In the genomic region with DNA sequence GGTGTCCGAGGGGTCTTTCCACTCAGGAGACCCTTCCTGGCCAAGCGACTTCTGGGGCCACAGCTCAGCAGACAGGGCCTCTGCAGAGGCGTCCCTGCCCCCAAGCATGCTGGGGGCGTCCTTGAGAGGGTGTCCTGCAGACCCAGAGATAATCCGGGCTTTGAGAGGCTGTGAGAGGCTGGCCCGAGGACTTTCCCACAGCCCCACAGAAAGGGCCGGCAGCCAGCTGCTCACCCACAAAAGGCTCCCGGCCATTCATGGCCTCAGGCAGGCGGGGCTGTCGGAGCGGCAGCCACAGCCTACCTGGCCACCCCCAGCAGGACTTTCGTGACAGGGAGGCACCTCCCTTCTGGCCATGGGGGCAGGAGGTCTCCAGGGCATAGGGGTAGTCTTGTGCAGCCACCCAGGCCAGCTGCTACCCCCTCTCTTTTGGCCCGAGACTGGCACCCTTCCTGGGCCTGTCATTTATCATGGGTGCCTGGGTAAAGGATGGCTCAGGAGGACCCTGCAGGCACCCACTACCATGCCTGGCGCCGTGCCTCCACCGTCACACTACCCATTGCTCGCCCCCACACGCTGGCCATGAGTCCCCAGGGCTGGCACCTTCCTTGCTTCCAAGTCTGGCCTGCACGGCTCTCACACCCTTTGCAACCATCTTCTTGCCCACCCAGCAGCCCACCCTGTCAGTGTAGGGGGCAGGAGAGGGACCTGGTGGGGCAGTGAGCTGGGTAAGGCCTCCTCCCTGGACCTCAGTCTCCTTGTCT, we compare ENCODE assay signal across 12 cellular contexts. TPM values are rescaled to one million over a fixed set of nuclear protein-coding genes. Genes with fewer than 3 reads are reported as not detected.
A peak's percentile ranks its signal among the peaks of the same experiment; 100 is the strongest.
DNase-seq lines count a peak whose midpoint lies in the region; ATAC-seq, FAIRE-seq and TF ChIP-seq lines count a peak whose summit lies in the region.
"Had no signal": no experiment of that assay in that cellular context is flagged by ENCODE, and none has a peak within 500 bp of the region (broad histone marks: within the 10 kb centered on the region; RNA-seq: fewer than 3 reads in every experiment).

No MANE protein-coding gene starts in this region.

- no peaks in the 10 kb centered on the region for H4K20me1 ChIP-seq in neural cell (ENCODE audit: insufficient read depth)

- peak overlapping the region; percentile 72 to 91; a peak in 5 of 6 replicates for H3K27ac ChIP-seq in A549
- peak overlapping the region; percentile 67 for H3K27ac ChIP-seq in KOPT-K1 (ENCODE audit: low read depth, low read length, poor library complexity, severe bottlenecking)
- H3K27ac ChIP-seq in neural cell (ENCODE audit: low read length) = no peak overlapping the region

- no peak overlapping the region for H3K4me3 ChIP-seq in A549
- no peak overlapping the region for H3K4me3 ChIP-seq in neural cell (ENCODE audit: low read length)

- H3K27me3 Mint-ChIP-seq in chondrocyte (ENCODE audit: low read depth) = no peaks in the 10 kb centered on the region
- H3K27me3 Mint-ChIP-seq: activated naive CD4-positive, alpha-beta T cell treated with anti-CD3 and anti-CD28 coated beads, Interleukin-2, amount 50 U/mL, for 24 hours had no signal

- H3K4me3 Mint-ChIP-seq in chondrocyte (ENCODE audit: unreplicated experiment) = no peak overlapping the region
- H3K4me3 Mint-ChIP-seq: activated naive CD4-positive, alpha-beta T cell treated with anti-CD3 and anti-CD28 coated beads, Interleukin-2, amount 50 U/mL, for 24 hours had no signal

- no peaks in the 10 kb centered on the region for H3K27me3 ChIP-seq in neural cell (ENCODE audit: insufficient read depth, low read depth, low read length)

- no peaks in the 10 kb centered on the region for H3K36me3 Mint-ChIP-seq in chondrocyte (ENCODE audit: low read depth)
- H3K36me3 Mint-ChIP-seq: activated naive CD4-positive, alpha-beta T cell treated with anti-CD3 and anti-CD28 coated beads, Interleukin-2, amount 50 U/mL, for 24 hours had no signal

- H2AFZ ChIP-seq in neural cell (ENCODE audit: low read depth, low read length) = no peak overlapping the region

- H3K4me1 ChIP-seq in A549 = peaks cover 37% of the 10 kb centered on the region

- 66% methylated on average over 11 of the region's 19 CpGs for WGBS in A549 (ENCODE audit: missing lambda C conversion rate)

- no peaks in the 10 kb centered on the region for H3K79me2 ChIP-seq in neural cell (replicated peaks; ENCODE audit: insufficient read depth, low read length)

- no peaks in the 10 kb centered on the region for H3K36me3 ChIP-seq in KOPT-K1 (ENCODE audit: insufficient read depth, low read length)
- no peaks in the 10 kb centered on the region for H3K36me3 ChIP-seq in neural cell (ENCODE audit: insufficient read depth, low read length)

- peaks cover 2% of the 10 kb centered on the region for H3F3A ChIP-seq in neural cell (ENCODE audit: insufficient read depth, low read length, poor library complexity, severe bottlenecking)

- TF ChIP-seq POLR2A in A549 (IDR thresholded peaks at IDR 0.05; ENCODE audit: low read length) (no peak), GM18505 (IDR thresholded peaks at IDR 0.05; ENCODE audit: borderline replicate concordance, extremely low read depth, insufficient read depth, insufficient read length) (no peak)

- TF ChIP-seq RAD21 in A549 (conservative IDR thresholded peaks at IDR 0.05 in 1 of 2, IDR thresholded peaks at IDR 0.05 in 1 of 2) (no peak), neural cell (conservative IDR thresholded peaks at IDR 0.05) (no peak)

- CTCF ChIA-PET in A549 (lab: Yijun Ruan, JAX) = interaction anchor here (0.6 to 5.3 kb wide), 5 partner anchors 13 to 880 kb away, joined by 5 to 63 read pairs (median 36); partner anchors contain the start of gene HES5

- ATAC-seq in A549 = no peak
- ATAC-seq in GM18505 (IDR thresholded peaks at IDR 0.05; ENCODE audit: unreplicated experiment) = no peak
- no peak for ATAC-seq in GM21367 (IDR thresholded peaks at IDR 0.05; ENCODE audit: unreplicated experiment)

- no peaks in the 10 kb centered on the region for H3K9me2 ChIP-seq in neural cell (ENCODE audit: insufficient read depth, low read length)

- H3K9me3 Mint-ChIP-seq in chondrocyte (ENCODE audit: low read depth) = no peaks in the 10 kb centered on the region
- H3K9me3 Mint-ChIP-seq: activated naive CD4-positive, alpha-beta T cell treated with anti-CD3 and anti-CD28 coated beads, Interleukin-2, amount 50 U/mL, for 24 hours had no signal

- H3K4me1 Mint-ChIP-seq in chondrocyte (ENCODE audit: low read depth) = peaks cover 6% of the 10 kb centered on the region

- peak overlapping the region; percentile 98 for H3K4me2 ChIP-seq in A549
- no peak overlapping the region for H3K4me2 ChIP-seq in neural cell (ENCODE audit: low read length)

- TF ChIP-seq EP300 in A549 (IDR thresholded peaks at IDR 0.05) (no peak), neural cell (conservative IDR thresholded peaks at IDR 0.05; ENCODE audit: poor library complexity, severe bottlenecking) (no peak)

- no peaks in the 10 kb centered on the region for H3K9me3 ChIP-seq in A549
- H3K9me3 ChIP-seq in KOPT-K1 (ENCODE audit: insufficient read depth, low read length, poor library complexity, severe bottlenecking) = no peaks in the 10 kb centered on the region
- no peaks in the 10 kb centered on the region for H3K9me3 ChIP-seq in neural cell (ENCODE audit: low read length)

- POLR2A ChIA-PET in A549 (lab: Yijun Ruan, JAX) = interaction anchor here (1.0 to 1.9 kb wide), 3 partner anchors 19 to 350 kb away, joined by 3 to 13 read pairs (median 3); partner anchors contain the start of genes FAAP20, PANK4 and PRXL2B

- FAIRE-seq in A549 (lab: Jason Lieb, UNC) = no peak

- H3K9ac ChIP-seq in neural cell (ENCODE audit: low read length) = peak overlapping the region; percentile 5

- TF ChIP-seq CTCF in A549 (IDR thresholded peaks at IDR 0.05) (no peak), chondrocyte (IDR thresholded peaks at IDR 0.05) (no peak), neural cell (IDR thresholded peaks at IDR 0.05; ENCODE audit: poor library complexity, severe bottlenecking) (no peak)

- H3K27ac Mint-ChIP-seq in chondrocyte (ENCODE audit: unreplicated experiment) = peak overlapping the region; percentile 12
- H3K27ac Mint-ChIP-seq: activated naive CD4-positive, alpha-beta T cell treated with anti-CD3 and anti-CD28 coated beads, Interleukin-2, amount 50 U/mL, for 24 hours had no signal

- DNase-seq in A549 (ENCODE audit: low read depth in 1 of 2, low spot score in 1 of 2) = no peak
- no peak for DNase-seq in chondrocyte (ENCODE audit: low spot score)
- DNase-seq in central memory CD4-positive, alpha-beta T cell = no peak
- DNase-seq in activated effector memory CD4-positive, alpha-beta T cell treated with Interleukin-2 at 50 U/mL for 16 hours = no peak
- DNase-seq: NCI-H446 treated with DMSO at 0.1 percent for 48 hours; stimulated activated CD4-positive, alpha-beta T cell treated with anti-CD3 and anti-CD28 coated beads, Interleukin-4, amount 100 ng/mL, for 1 hour had no signal

TF ChIP-seq in A549, 52 proteins besides CTCF, POLR2A, EP300 and RAD21 (continues in another document):
- TF ChIP-seq KDM1A (IDR thresholded peaks at IDR 0.05; ENCODE audit: low read depth) (no peak), PHF8 (IDR thresholded peaks at IDR 0.05; ENCODE audit: borderline replicate concordance, low read depth) (no peak), EHMT2 (IDR thresholded peaks at IDR 0.05; ENCODE audit: low read depth) (no peak), MYC (IDR thresholded peaks at IDR 0.05; ENCODE audit: borderline replicate concordance, low read length) (no peak), HEYL (CRISPR knock-in tag; IDR thresholded peaks at IDR 0.05) (no peak), CEBPB (IDR thresholded peaks at IDR 0.05) (no peak)

RNA-seq across cellular contexts. Expression of gene TNFRSF14, which starts 11.1 kb away (rescaled TPM):
- polyA plus RNA-seq in A549 (2011; rRNA removed) = 0.16 and 0.29 TPM in 2 replicates
- 0.16 and 0.25 TPM in 2 replicates for polyA plus RNA-seq in A549 (2012; cell fraction: cytosol; rRNA removed)
- 1.2 and 1.6 TPM in 2 replicates for polyA plus RNA-seq in A549 (2012; cell fraction: nucleus; rRNA removed)
- polyA plus RNA-seq in A549 (2017; fragmentation: RNase III; extraction: RNeasy Plus Mini Kit Qiagen cat#74134 plus additional on column Dnase treatment) = 0.22 to 0.31 TPM (median 0.25 TPM) in 3 replicates
- 0.29 and 0.34 TPM in 2 replicates for polyA minus RNA-seq in A549 (2011; rRNA and poly(A)+ RNA removed)
- total RNA-seq in chondrocyte = 0.95 to 2.5 TPM (median 1.1 TPM) in 3 replicates
- 1.1 TPM in 2 replicates for polyA plus RNA-seq in neural cell
- not detected in 2 replicates for polyA minus RNA-seq in neural cell

RNA-seq across cellular contexts. Expression of gene HES5, which starts 15.0 kb away (rescaled TPM):
- not detected in 2 replicates for polyA plus RNA-seq in A549 (2011; rRNA removed)
- polyA plus RNA-seq in A549 (2012; cell fraction: cytosol; rRNA removed) = not detected in 2 replicates
- 0.04 and 0.07 TPM in 2 replicates for polyA plus RNA-seq in A549 (2012; cell fraction: nucleus; rRNA removed)
- polyA plus RNA-seq in A549 (2017; fragmentation: RNase III; extraction: RNeasy Plus Mini Kit Qiagen cat#74134 plus additional on column Dnase treatment) = not detected in 3 replicates
- not detected in 2 replicates for polyA minus RNA-seq in A549 (2011; rRNA and poly(A)+ RNA removed)
- total RNA-seq in chondrocyte = not detected in 3 replicates
- 0.81 TPM in 1 of 2 replicates, not detected in the other for polyA plus RNA-seq in neural cell
- polyA minus RNA-seq in neural cell = 3.2 and 4.3 TPM in 2 replicates
- total RNA-seq: fibroblast of lung had no signal
- polyA plus RNA-seq: fibroblast of lung had no signal

RNA-seq across cellular contexts. Expression of gene PANK4, which starts 18.7 kb away (rescaled TPM):
- polyA plus RNA-seq in A549 (2011; rRNA removed) = 8.1 and 8.3 TPM in 2 replicates
- polyA plus RNA-seq in A549 (2012; cell fraction: cytosol; rRNA removed) = 14.2 and 14.9 TPM in 2 replicates
- polyA plus RNA-seq in A549 (2012; cell fraction: nucleus; rRNA removed) = 61.3 and 73.3 TPM in 2 replicates
- 13.4 to 16.1 TPM (median 13.8 TPM) in 3 replicates for polyA plus RNA-seq in A549 (2017; fragmentation: RNase III; extraction: RNeasy Plus Mini Kit Qiagen cat#74134 plus additional on column Dnase treatment)
- 13.1 and 27.0 TPM in 2 replicates for polyA minus RNA-seq in A549 (2011; rRNA and poly(A)+ RNA removed)
- total RNA-seq in chondrocyte = 19.6 to 32.6 TPM (median 20.5 TPM) in 3 replicates
- 37.9 and 43.4 TPM in 2 replicates for polyA plus RNA-seq in neural cell
- 52.3 and 53.8 TPM in 2 replicates for polyA minus RNA-seq in neural cell

RNA-seq across cellular contexts. Expression of gene PRXL2B, which starts 41.5 kb away (rescaled TPM):
- 4.4 and 6.6 TPM in 2 replicates for polyA plus RNA-seq in A549 (2011; rRNA removed)
- polyA plus RNA-seq in A549 (2012; cell fraction: cytosol; rRNA removed) = 14.3 and 19.8 TPM in 2 replicates
- 29.8 and 31.3 TPM in 2 replicates for polyA plus RNA-seq in A549 (2012; cell fraction: nucleus; rRNA removed)
- 14.7 to 17.4 TPM (median 16.4 TPM) in 3 replicates for polyA plus RNA-seq in A549 (2017; fragmentation: RNase III; extraction: RNeasy Plus Mini Kit Qiagen cat#74134 plus additional on column Dnase treatment)
- polyA minus RNA-seq in A549 (2011; rRNA and poly(A)+ RNA removed) = 4.5 and 5.9 TPM in 2 replicates
- 20.4 to 25.6 TPM (median 22.4 TPM) in 3 replicates for total RNA-seq in chondrocyte
- 29.0 and 35.9 TPM in 2 replicates for polyA plus RNA-seq in neural cell
- polyA minus RNA-seq in neural cell = 19.2 and 26.8 TPM in 2 replicates
